Comparison of ENCODE assay signal across 15 cellular contexts in the genomic region with DNA sequence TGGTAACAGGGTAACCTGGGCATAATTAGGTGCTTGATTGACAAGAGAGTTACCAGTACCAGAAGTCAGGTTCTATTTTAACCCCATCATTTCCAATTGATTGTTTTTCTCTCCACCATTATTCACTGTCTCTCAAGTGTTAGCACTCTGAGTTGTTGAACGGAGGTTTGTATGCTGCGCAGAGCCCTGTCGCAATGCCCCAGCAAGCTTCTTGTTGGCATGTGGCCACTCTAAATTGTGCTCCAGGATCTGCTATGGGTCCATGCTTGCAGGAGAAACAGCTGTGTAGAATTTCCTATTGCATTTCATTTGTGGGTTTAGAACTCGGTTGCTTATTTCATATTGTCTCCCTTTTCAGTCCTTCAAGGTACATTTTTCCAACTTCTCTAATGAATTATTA.
A peak's percentile ranks its signal among the peaks of the same experiment; 100 is the strongest.
DNase-seq lines count a peak whose midpoint lies in the region; ATAC-seq and TF ChIP-seq lines count a peak whose summit lies in the region.
"Had no signal": no experiment of that assay in that cellular context is flagged by ENCODE, and none has a peak within 500 bp of the region (broad histone marks: within the 10 kb centered on the region; RNA-seq: fewer than 3 reads in every experiment).

No MANE protein-coding gene starts in this region.

- peaks cover 27% of the 10 kb centered on the region for H3K4me1 Mint-ChIP-seq in progenitor cell of endocrine pancreas (ENCODE audit: low read depth)

- 33 to 47% methylated on average over 4 of the region's 4 CpGs for WGBS in thyroid gland, 2 donors

- no peak overlapping the region for H3K27ac Mint-ChIP-seq in progenitor cell of endocrine pancreas
- H3K27ac Mint-ChIP-seq: stimulated activated naive CD8-positive, alpha-beta T cell treated with anti-CD3 and anti-CD28 coated beads, Interleukin-15, Interleukin-2, amounts not matched to agents 100 ng/mL and 50 ng/mL, for 24 hours had no signal

- no peaks in the 10 kb centered on the region for H3K9me3 Mint-ChIP-seq in progenitor cell of endocrine pancreas (ENCODE audit: low read depth)
- H3K9me3 Mint-ChIP-seq: stimulated activated naive CD8-positive, alpha-beta T cell treated with anti-CD3 and anti-CD28 coated beads, Interleukin-15, Interleukin-2, amounts not matched to agents 100 ng/mL and 50 ng/mL, for 24 hours had no signal

- no peak for ATAC-seq in stimulated activated naive CD8-positive, alpha-beta T cell treated with anti-CD3 and anti-CD28 coated beads, Interleukin-15, Interleukin-2, amounts not matched to agents 100 U/mL and 50 U/mL, for 24 hours

- no peaks in the 10 kb centered on the region for H3K9me3 ChIP-seq in breast epithelium
- no peaks in the 10 kb centered on the region for H3K9me3 ChIP-seq in thyroid gland

- TF ChIP-seq POLR2A in breast epithelium (IDR thresholded peaks at IDR 0.05) (no peak), thyroid gland (IDR thresholded peaks at IDR 0.05) (peak in 1 of 2 donors; percentile 7)

- H3K36me3 ChIP-seq in breast epithelium, result peaks cover 8% of the 10 kb centered on the region
- peaks cover 14 to 24% of the 10 kb centered on the region in 2 donors for H3K36me3 ChIP-seq in thyroid gland

- H3K4me3 ChIP-seq in breast epithelium, result peak overlapping the region in 2 of 3 donors; percentile 16 to 49
- H3K4me3 ChIP-seq in thyroid gland (replicated peaks in 1 of 3), result no peak overlapping the region
- H3K4me3 ChIP-seq: GM23248 had no signal

- DNase-seq in NCI-H1105 treated with DMSO at 0.1 percent for 48 hours (lab: John Stamatoyannopoulos, UW), result peak; percentile 16
- DNase-seq in NCI-H1105 (lab: John Stamatoyannopoulos, UW), result no peak
- peak in 1 of 2 donors; percentile 54 for DNase-seq in breast epithelium (ENCODE audit: low spot score in 2 of 2)
- DNase-seq in kidney glomerular epithelial cell (lab: John Stamatoyannopoulos, UW), result peak; percentile 19
- peak; percentile 77 to 78 for DNase-seq in thyroid gland
- DNase-seq in progenitor cell of endocrine pancreas (ENCODE audit: low spot score, unreplicated experiment), result no peak
- no peak for DNase-seq in stimulated activated naive CD8-positive, alpha-beta T cell treated with anti-CD3 and anti-CD28 coated beads, Interleukin-15, Interleukin-2, amounts not matched to agents 100 U/mL and 50 U/mL, for 24 hours
- DNase-seq in G401 (ENCODE audit: low spot score), result no peak
- DNase-seq: 8988T, activated gamma-delta T cell treated with Interleukin-2 at 50 U/mL for 16 hours, erythroblast, islet precursor cell, NCI-H1436 had no signal

- no peaks in the 10 kb centered on the region for H3K27me3 Mint-ChIP-seq in progenitor cell of endocrine pancreas
- H3K27me3 Mint-ChIP-seq: stimulated activated naive CD8-positive, alpha-beta T cell treated with anti-CD3 and anti-CD28 coated beads, Interleukin-15, Interleukin-2, amounts not matched to agents 100 ng/mL and 50 ng/mL, for 24 hours had no signal

- peaks cover 35% of the 10 kb centered on the region for H3K36me3 Mint-ChIP-seq in progenitor cell of endocrine pancreas (ENCODE audit: insufficient read depth)

- H3K27me3 ChIP-seq in breast epithelium (no peaks in the 10 kb centered on the region), thyroid gland (no peaks in the 10 kb centered on the region)

- in situ Hi-C loops in G401 (cut with HindIII; ENCODE audit: low sequenced_read_pairs), result no loop called here

- intact Hi-C loops in breast epithelium (cut with DNase I; ENCODE audit: low total_unique reads) (loop anchor here (5.0 kb wide), 1 partner anchor 1390 kb away; no protein-coding TSS in a partner anchor), thyroid gland (cut with DNase I) (no loop called here)

- TF ChIP-seq CTCF in breast epithelium (IDR thresholded peaks at IDR 0.05) (no peak), thyroid gland (IDR thresholded peaks at IDR 0.05) (no peak), progenitor cell of endocrine pancreas (IDR thresholded peaks at IDR 0.05; ENCODE audit: unreplicated experiment) (no peak)

- peak overlapping the region; percentile 76 to 82 for H3K27ac ChIP-seq in breast epithelium
- H3K27ac ChIP-seq in thyroid gland, result peak overlapping the region; percentile 87 to 96 (median 90)
- H3K27ac ChIP-seq: GM23248 had no signal

- H3K4me3 Mint-ChIP-seq in progenitor cell of endocrine pancreas (ENCODE audit: low read depth), result no peak overlapping the region
- H3K4me3 Mint-ChIP-seq: stimulated activated naive CD8-positive, alpha-beta T cell treated with anti-CD3 and anti-CD28 coated beads, Interleukin-15, Interleukin-2, amounts not matched to agents 100 ng/mL and 50 ng/mL, for 24 hours had no signal

- H3K4me1 ChIP-seq in breast epithelium (peaks cover 0 to 7% of the 10 kb centered on the region in 2 donors), thyroid gland (peaks cover 85 to 87% of the 10 kb centered on the region in 2 donors)

Comparison
In these comparisons a context has a peak if more than half of its experiments do, and no peak if none do; other contexts are left out.
1. DNase-seq: peak in NCI-H1105 treated with DMSO at 0.1 percent for 48 hours (single experiment), kidney glomerular epithelial cell (single experiment) and thyroid gland (2 of 2); none in NCI-H1105 (single experiment), progenitor cell of endocrine pancreas (single experiment), stimulated activated naive CD8-positive, alpha-beta T cell treated with anti-CD3 and anti-CD28 coated beads, Interleukin-15, Interleukin-2, amounts not matched to agents 100 U/mL and 50 U/mL, for 24 hours (single experiment) and G401 (single experiment).
2. H3K4me3 ChIP-seq: peak in breast epithelium (2 of 3); none in thyroid gland (0 of 3).